Comparison of ENCODE assay signal across 29 cellular contexts in genomic region chr1:181804989-181805388, GRCh38.
"Had no signal": no experiment of that assay in that cellular context is flagged by ENCODE, and none has a peak within 500 bp of the region (broad histone marks: within the 10 kb centered on the region; RNA-seq: fewer than 3 reads in every experiment).

No MANE protein-coding gene starts in this region.

- H3K27ac ChIP-seq: left lung, lower lobe of right lung, pancreas, prostate gland, skin epidermis, tibial nerve, uterus had no signal

- H3K36me3 Mint-ChIP-seq: naive thymus-derived CD8-positive, alpha-beta T cell; stimulated activated naive B cell treated with anti-CD40 and anti-IgM and Interleukin-4, amounts not matched to agents 10 μg/mL and 1 μg/mL and 100 μg/mL, for 72 hours; type B pancreatic cell had no signal

- H3K9me3 ChIP-seq: left lung, lower lobe of right lung, pancreas, prostate gland, tibial nerve, uterus had no signal

- H3K27me3 ChIP-seq: left lung, pancreas, tibial nerve, uterus had no signal

- H3K4me1 Mint-ChIP-seq: naive thymus-derived CD8-positive, alpha-beta T cell; nephron; stimulated activated naive B cell treated with anti-CD40 and anti-IgM and Interleukin-4, amounts not matched to agents 10 μg/mL and 1 μg/mL and 100 μg/mL, for 72 hours had no signal

- H3K4me3 Mint-ChIP-seq: naive thymus-derived CD8-positive, alpha-beta T cell; nephron; neural crest cell; stimulated activated naive B cell treated with anti-CD40 and anti-IgM and Interleukin-4, amounts not matched to agents 10 μg/mL and 1 μg/mL and 100 μg/mL, for 72 hours; stimulated activated naive CD8-positive, alpha-beta T cell treated with anti-CD3 and anti-CD28 coated beads, Interleukin-15, Interleukin-2, amounts not matched to agents 100 ng/mL and 50 ng/mL, for 24 hours; type B pancreatic cell had no signal

- FAIRE-seq: islet of Langerhans, kidney, pancreas had no signal

- H3K4me1 ChIP-seq: left lung, lower lobe of right lung, pancreas, prostate gland, tibial nerve, uterus had no signal

- H3K9me3 Mint-ChIP-seq: naive thymus-derived CD8-positive, alpha-beta T cell; nephron; neural crest cell; stimulated activated naive B cell treated with anti-CD40 and anti-IgM and Interleukin-4, amounts not matched to agents 10 μg/mL and 1 μg/mL and 100 μg/mL, for 72 hours; stimulated activated naive CD8-positive, alpha-beta T cell treated with anti-CD3 and anti-CD28 coated beads, Interleukin-15, Interleukin-2, amounts not matched to agents 100 ng/mL and 50 ng/mL, for 24 hours; type B pancreatic cell had no signal

- DNase-seq: hippocampal formation; kidney; left colon; left lung; lower lobe of right lung; mammary epithelial cell; mesenchymal stem cell; naive thymus-derived CD8-positive, alpha-beta T cell; nucleus accumbens; pancreas; posterior cingulate gyrus; retina; right cardiac atrium; stimulated activated CD4-positive, alpha-beta T cell treated with anti-CD3 and anti-CD28 coated beads, Interleukin-12 subunit alpha, Interleukin-12 subunit beta, amount 100 ng/mL, for 4 hours; stimulated activated CD4-positive, alpha-beta T cell treated with anti-CD3 and anti-CD28 coated beads, Interleukin-15, amount 100 ng/mL, for 24 hours; stimulated activated CD4-positive, alpha-beta T cell treated with anti-CD3 and anti-CD28 coated beads, Interleukin-2, amount 100 ng/mL, for 24 hours; stimulated activated CD4-positive, alpha-beta T cell treated with anti-CD3 and anti-CD28 coated beads, Interleukin-4, amount 100 ng/mL, for 1 hour; stimulated activated naive B cell treated with anti-CD40 and anti-IgM and Interleukin-4, amounts not matched to agents 10 μg/mL and 1 μg/mL and 100 μg/mL, for 72 hours; substantia nigra; uterus had no signal

- H3K36me3 ChIP-seq: left lung, lower lobe of right lung, pancreas, prostate gland, tibial nerve, uterus had no signal

- ATAC-seq: left colon; left lung; lower lobe of right lung; naive thymus-derived CD8-positive, alpha-beta T cell; pancreas; right cardiac atrium; sciatic nerve; stimulated activated naive B cell treated with anti-CD40 and anti-IgM and Interleukin-4, amounts not matched to agents 10 μg/mL and 1 μg/mL and 100 μg/mL, for 72 hours had no signal

- H3K4me3 ChIP-seq: left lung, lower lobe of right lung, pancreas, prostate gland, skin epidermis, tibial nerve, uterus had no signal

- H3K27ac Mint-ChIP-seq: naive thymus-derived CD8-positive, alpha-beta T cell; nephron; stimulated activated naive B cell treated with anti-CD40 and anti-IgM and Interleukin-4, amounts not matched to agents 10 μg/mL and 1 μg/mL and 100 μg/mL, for 72 hours; stimulated activated naive CD8-positive, alpha-beta T cell treated with anti-CD3 and anti-CD28 coated beads, Interleukin-15, Interleukin-2, amounts not matched to agents 100 ng/mL and 50 ng/mL, for 24 hours; type B pancreatic cell had no signal
